7 cellular contexts compared by ENCODE assay signal in the genomic region with DNA sequence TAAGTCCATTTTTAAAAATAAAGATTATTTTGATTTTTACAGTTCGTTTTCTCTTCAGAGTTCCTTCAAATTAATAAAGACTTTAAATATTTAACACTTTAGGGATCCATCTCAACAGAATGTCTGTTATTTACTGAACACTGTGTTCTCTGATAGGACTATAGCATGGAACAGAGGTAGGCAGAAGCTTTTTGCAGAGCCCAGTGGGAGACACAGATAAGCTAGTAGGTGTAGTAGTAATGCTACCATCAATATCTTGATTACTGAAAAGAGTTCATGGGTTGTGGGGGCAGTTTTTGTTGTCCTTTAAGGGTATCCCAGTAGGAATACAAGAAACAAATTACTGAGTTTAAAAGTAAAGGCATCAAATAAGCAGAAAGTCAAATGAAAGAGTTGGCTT.
"Had no signal": no experiment of that assay in that cellular context is flagged by ENCODE, and none has a peak within 500 bp of the region (broad histone marks: within the 10 kb centered on the region; RNA-seq: fewer than 3 reads in every experiment).

No MANE protein-coding gene starts in this region.

- H3K4me2 ChIP-seq: KMS-11 had no signal

- ATAC-seq: HepG2 had no signal

- H3K9ac ChIP-seq: KMS-11 had no signal

- DNase-seq: IMR-90, KBM-7, KG1 had no signal

- FAIRE-seq: HepG2, HTR-8/SVneo had no signal

- H3K27ac ChIP-seq: HL-60, KMS-11 had no signal
